18 cellular contexts compared by ENCODE assay signal in genomic region chr4:128477540-128477939, GRCh38.
DNase-seq lines count a peak whose midpoint lies in the region; ATAC-seq and TF ChIP-seq lines count a peak whose summit lies in the region.
"Had no signal": no experiment of that assay in that cellular context is flagged by ENCODE, and none has a peak within 500 bp of the region (broad histone marks: within the 10 kb centered on the region; RNA-seq: fewer than 3 reads in every experiment).

No MANE protein-coding gene starts in this region.

- no peaks in the 10 kb centered on the region for H3K27me3 ChIP-seq in left lung
- no peaks in the 10 kb centered on the region for H3K27me3 ChIP-seq in suprapubic skin
- H3K27me3 ChIP-seq in PC-9 (ENCODE audit: insufficient read depth, low read depth) = no peaks in the 10 kb centered on the region
- H3K27me3 ChIP-seq: MG63 had no signal

- H3K36me3 Mint-ChIP-seq in activated T-cell treated with anti-CD3 and anti-CD28 coated beads, Interleukin-2, amount 50 U/mL, for 4 hours (ENCODE audit: insufficient read depth) = no peaks in the 10 kb centered on the region
- H3K36me3 Mint-ChIP-seq: CD14-positive monocyte had no signal

- H3K36me3 ChIP-seq in left lung = no peaks in the 10 kb centered on the region
- H3K36me3 ChIP-seq in suprapubic skin = no peaks in the 10 kb centered on the region
- H3K36me3 ChIP-seq in PC-9 (ENCODE audit: low read depth) = no peaks in the 10 kb centered on the region
- H3K36me3 ChIP-seq: MG63 had no signal

- H3K4me1 ChIP-seq in left lung (peaks cover 0 to 5% of the 10 kb centered on the region in 2 donors), suprapubic skin (no peaks in the 10 kb centered on the region), PC-9 (replicated peaks; ENCODE audit: insufficient read depth) (no peaks in the 10 kb centered on the region)

- WGBS in suprapubic skin = 54% methylated on average over 4 of the region's 4 CpGs

- no peaks in the 10 kb centered on the region for H3K9me2 ChIP-seq in PC-9 (ENCODE audit: insufficient read depth)

- peak; percentile 68 for ATAC-seq in left lung
- no peak for ATAC-seq in activated T-cell treated with anti-CD3 and anti-CD28 coated beads, Interleukin-2, amount 50 U/mL, for 4 hours
- ATAC-seq: Right ventricle myocardium inferior had no signal

- no peaks in the 10 kb centered on the region for H3K9me3 Mint-ChIP-seq in activated T-cell treated with anti-CD3 and anti-CD28 coated beads, Interleukin-2, amount 50 U/mL, for 4 hours

- no TSS peak for BruUV-seq in PC-9 (replicated peaks; lab: Mats Ljungman, UMichigan)

- H3K9me3 ChIP-seq in left lung = no peaks in the 10 kb centered on the region
- H3K9me3 ChIP-seq in suprapubic skin = no peaks in the 10 kb centered on the region
- H3K9me3 ChIP-seq in PC-9 (ENCODE audit: insufficient read depth, low read depth) = no peaks in the 10 kb centered on the region; the same call in 1 of the 2 replicates
- H3K9me3 ChIP-seq: MG63 had no signal

- no peaks in the 10 kb centered on the region for H4K20me1 ChIP-seq in PC-9 (ENCODE audit: insufficient read depth)

- CTCF ChIA-PET in PC-9 (lab: Charles Lee) = no interaction called here

- no peak for TF ChIP-seq POLR2A in suprapubic skin (IDR thresholded peaks at IDR 0.05)

- H3K4me1 Mint-ChIP-seq in activated T-cell treated with anti-CD3 and anti-CD28 coated beads, Interleukin-2, amount 50 U/mL, for 4 hours (ENCODE audit: low read depth) = no peaks in the 10 kb centered on the region
- H3K4me1 Mint-ChIP-seq: CD14-positive monocyte had no signal

- TF ChIP-seq CTCF in left lung (IDR thresholded peaks at IDR 0.05) (no peak), suprapubic skin (IDR thresholded peaks at IDR 0.05) (no peak), PC-9 (conservative IDR thresholded peaks at IDR 0.05) (no peak)

- H3K79me2 ChIP-seq in PC-9 (ENCODE audit: low read depth) = no peaks in the 10 kb centered on the region

- H3K4me2 ChIP-seq in PC-9 = no peak overlapping the region
- H3K4me2 ChIP-seq: KMS-11 had no signal

- no peak for TF ChIP-seq EP300 in suprapubic skin (IDR thresholded peaks at IDR 0.05)

- no peak overlapping the region for H3K4me3 Mint-ChIP-seq in activated T-cell treated with anti-CD3 and anti-CD28 coated beads, Interleukin-2, amount 50 U/mL, for 4 hours
- H3K4me3 Mint-ChIP-seq: CD14-positive monocyte had no signal

- no peaks in the 10 kb centered on the region for H3K27me3 Mint-ChIP-seq in activated T-cell treated with anti-CD3 and anti-CD28 coated beads, Interleukin-2, amount 50 U/mL, for 4 hours (ENCODE audit: low read depth)

- POLR2A ChIA-PET in PC-9 (lab: Charles Lee; ENCODE audit: unreplicated experiment) = no interaction called here

- no peak overlapping the region for H2AFZ ChIP-seq in PC-9

- no peaks in the 10 kb centered on the region for H3F3A ChIP-seq in PC-9 (ENCODE audit: insufficient read depth, low read depth)

- intact Hi-C loops in left lung (cut with DNase I) = no loop called here
- intact Hi-C loops in PC-9 (cut with micrococcal nuclease; ENCODE audit: unreplicated experiment) = no loop called here

- H3K4me3 ChIP-seq in left lung (no peak overlapping the region), suprapubic skin (no peak overlapping the region), PC-9 (no peak overlapping the region)
- H3K4me3 ChIP-seq: MG63, SK-N-MC had no signal

- H3K27ac ChIP-seq in left lung (no peak overlapping the region), suprapubic skin (no peak overlapping the region), PC-9 (no peak overlapping the region)
- H3K27ac ChIP-seq: KMS-11, SK-N-MC had no signal

- peak; percentile 8 for DNase-seq in DMS79 treated with DMSO at 0.1 percent for 48 hours (lab: John Stamatoyannopoulos, UW)
- DNase-seq in NCI-H82 (lab: John Stamatoyannopoulos, UW) = peak; percentile 90
- DNase-seq in left lung = peak in 1 of 2 donors; percentile 52
- no peak for DNase-seq in suprapubic skin (ENCODE audit: low spot score in 2 of 2)
- no peak for DNase-seq in PC-9
- DNase-seq in activated T-cell treated with anti-CD3 and anti-CD28 coated beads, Interleukin-2, amount 50 U/mL, for 4 hours = no peak
- DNase-seq in A172 (ENCODE audit: low spot score) = no peak
- DNase-seq: DMS 273 treated with DMSO at 0.1 percent for 48 hours, MG63, NCI-H1092, NCI-H1436 treated with DMSO at 0.1 percent for 48 hours, NCI-H2029, NCI-H345, NCI-H526 treated with DMSO at 0.1 percent for 48 hours had no signal

Comparison
In these comparisons a context has a peak if more than half of its experiments do, and no peak if none do; other contexts are left out.
1. DNase-seq: peak in DMS79 treated with DMSO at 0.1 percent for 48 hours (single experiment) and NCI-H82 (single experiment); none in suprapubic skin (0 of 2), PC-9 (0 of 2), activated T-cell treated with anti-CD3 and anti-CD28 coated beads, Interleukin-2, amount 50 U/mL, for 4 hours (single experiment) and A172 (single experiment).